1 cellular context compared by ENCODE assay signal in genomic region chr1:149428317-149428716, GRCh38.
A peak's percentile ranks its signal among the peaks of the same experiment; 100 is the strongest.
TF ChIP-seq lines count a peak whose summit lies in the region.
"Not testable (repeated sequence)": the region's sequence is repeated elsewhere in the genome, so short reads cannot be mapped to it uniquely, and the experiment has no call there.

No MANE protein-coding gene starts in this region.

TF ChIP-seq in HepG2, 621 proteins besides CTCF, POLR2A, EP300 and RAD21 (continued from another document):
- TF ChIP-seq RARA (CRISPR knock-in tag; IDR thresholded peaks at IDR 0.05): peak; percentile 34; the same call in 1 of the 2 replicates
- TF ChIP-seq CEBPG (CRISPR knock-in tag; IDR thresholded peaks at IDR 0.05): 0 out of 2 replicates have a peak, but pooled peaks have one; percentile 19
- 0 out of 2 replicates have a peak, but pooled peaks have one; percentile 4 for TF ChIP-seq CEBPB (IDR thresholded peaks at IDR 0.05; ENCODE audit: borderline replicate concordance, low read depth, low read length)
- TF ChIP-seq MIXL1 (CRISPR knock-in tag; IDR thresholded peaks at IDR 0.05): 0 out of 2 replicates have a peak, but pooled peaks have one; percentile 18
- 0 out of 2 replicates have a peak, but pooled peaks have one; percentile 41 for TF ChIP-seq HMG20B (CRISPR knock-in tag; conservative IDR thresholded peaks at IDR 0.05)
- peak; percentile 43; the same call in 1 of the 2 replicates for TF ChIP-seq ARID3A (IDR thresholded peaks at IDR 0.05; ENCODE audit: low read depth, low read length)
- TF ChIP-seq SAP130 (CRISPR knock-in tag; IDR thresholded peaks at IDR 0.05; ENCODE audit: low read depth): 0 out of 2 replicates have a peak, but pooled peaks have one; percentile 12
- TF ChIP-seq NFYC (CRISPR knock-in tag; IDR thresholded peaks at IDR 0.05): peak; percentile 26; the same call in 1 of the 2 replicates
- peak; percentile 64; the same call in 1 of the 2 replicates for TF ChIP-seq HNF1A (IDR thresholded peaks at IDR 0.05; ENCODE audit: low read depth)
- TF ChIP-seq HNF1A (CRISPR knock-in tag; IDR thresholded peaks at IDR 0.05; ENCODE audit: borderline replicate concordance): not testable (repeated sequence)
- peak; percentile 41; the same call in 1 of the 2 replicates for TF ChIP-seq HOMEZ (CRISPR knock-in tag; IDR thresholded peaks at IDR 0.05; ENCODE audit: low read depth)
TF ChIP-seq in HepG2: peak in this region for 12; not testable (repeated sequence) for 609.
